ENCODE assay signal across 9 cellular contexts in the genomic region with DNA sequence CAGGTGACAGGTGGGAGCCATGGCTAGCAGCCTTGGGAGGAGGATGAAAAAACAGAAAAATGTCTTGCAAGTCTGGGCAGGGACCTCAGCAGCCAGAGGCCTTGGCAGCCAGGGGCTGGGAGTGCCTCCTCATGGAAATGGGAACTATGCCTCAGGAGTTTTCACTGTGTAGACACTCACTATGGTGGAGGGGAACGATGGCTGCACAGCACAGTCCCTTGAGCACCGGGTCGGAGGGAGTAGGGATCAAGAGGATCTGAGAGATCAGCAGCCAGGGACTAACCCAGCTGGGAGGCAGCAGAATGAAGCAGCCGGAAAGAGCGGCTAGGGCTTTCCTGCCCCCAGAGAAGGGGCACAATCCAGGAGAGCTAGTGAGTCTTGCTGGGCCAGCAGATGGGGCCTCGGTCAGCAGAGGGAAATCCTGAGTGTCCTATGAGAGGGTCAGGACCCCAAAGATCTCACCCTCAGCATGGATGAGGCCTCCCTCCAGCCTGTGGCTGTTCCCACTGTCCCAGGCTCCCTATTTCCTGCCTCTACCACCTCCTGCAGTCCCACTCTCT. TPM values are rescaled to one million over a fixed set of nuclear protein-coding genes. Genes with fewer than 3 reads are reported as not detected.
DNase-seq lines count a peak whose midpoint lies in the region; ATAC-seq and TF ChIP-seq lines count a peak whose summit lies in the region.
"Had no signal": no experiment of that assay in that cellular context is flagged by ENCODE, and none has a peak within 500 bp of the region (broad histone marks: within the 10 kb centered on the region; RNA-seq: fewer than 3 reads in every experiment).

No MANE protein-coding gene starts in this region.

- peak overlapping the region; percentile 72 for H3K27ac Mint-ChIP-seq in T-helper 17 cell

- no peak for TF ChIP-seq CTCF in esophagus squamous epithelium (IDR thresholded peaks at IDR 0.05)
- TF ChIP-seq CTCF in sigmoid colon (IDR thresholded peaks at IDR 0.05) = no peak

- DNase-seq in CD1c-positive myeloid dendritic cell (ENCODE audit: extremely low spot score) = peak; percentile 51
- no peak for DNase-seq in T-helper 17 cell
- DNase-seq in esophagus squamous epithelium (lab: John Stamatoyannopoulos, UW) = no peak
- no peak for DNase-seq in sigmoid colon
- no peak for DNase-seq in DMS79 (lab: John Stamatoyannopoulos, UW)
- DNase-seq in T1000 (lab: John Stamatoyannopoulos, UW) = no peak
- no peak for DNase-seq in activated effector memory CD4-positive, alpha-beta T cell treated with Interleukin-2 at 50 U/mL for 16 hours
- DNase-seq in NCI-H1417 (lab: John Stamatoyannopoulos, UW) = no peak
- DNase-seq: Kasumi-1 had no signal

- H3K27ac ChIP-seq in esophagus squamous epithelium = peak overlapping the region; percentile 81 to 98 (median 96)
- peak overlapping the region; percentile 99 to 100 (median 100) for H3K27ac ChIP-seq in sigmoid colon

- no peaks in the 10 kb centered on the region for H3K27me3 Mint-ChIP-seq in T-helper 17 cell

- H3K4me1 ChIP-seq in esophagus squamous epithelium (peaks cover 47 to 97% (median 69%) of the 10 kb centered on the region in 3 donors), sigmoid colon (peaks cover 0 to 67% (median 60%) of the 10 kb centered on the region in 4 donors)

- H3K36me3 ChIP-seq in esophagus squamous epithelium (no peaks in the 10 kb centered on the region), sigmoid colon (no peaks in the 10 kb centered on the region)

- H3K4me1 Mint-ChIP-seq in T-helper 17 cell = peaks cover 33% of the 10 kb centered on the region

- H3K9me3 ChIP-seq in T-helper 17 cell (ENCODE audit: control insufficient read depth, low read length, poor library complexity, severe bottlenecking) (no peaks in the 10 kb centered on the region), esophagus squamous epithelium (no peaks in the 10 kb centered on the region), sigmoid colon (no peaks in the 10 kb centered on the region)

- intact Hi-C loops in esophagus squamous epithelium (cut with DNase I) (loop anchor here (10.0 kb wide), 1 partner anchor 51 kb away; no protein-coding TSS in a partner anchor), sigmoid colon (cut with DNase I) (loop anchor here (5.0 to 10.0 kb wide), 2 partner anchors 134 to 1059 kb away; a partner anchor contains a TSS)

- no peak overlapping the region for H3K4me3 Mint-ChIP-seq in T-helper 17 cell

- H3K36me3 Mint-ChIP-seq in T-helper 17 cell (ENCODE audit: low read depth) = peaks cover 2% of the 10 kb centered on the region

- 57% methylated on average over 3 to 5 of the region's 6 CpGs for WGBS in esophagus squamous epithelium, 2 donors
- WGBS in sigmoid colon, 2 donors = 74 to 80% methylated on average over 6 of the region's 6 CpGs

- no peaks in the 10 kb centered on the region for H3K27me3 ChIP-seq in esophagus squamous epithelium
- no peaks in the 10 kb centered on the region for H3K27me3 ChIP-seq in sigmoid colon

- TF ChIP-seq POLR2A in esophagus squamous epithelium (IDR thresholded peaks at IDR 0.05) = no peak
- no peak for TF ChIP-seq POLR2A in sigmoid colon (IDR thresholded peaks at IDR 0.05)

- TF ChIP-seq EP300 in sigmoid colon (IDR thresholded peaks at IDR 0.05) = no peak

- ATAC-seq in T-helper 17 cell = no peak

- H3K4me3 ChIP-seq in esophagus squamous epithelium (no peak overlapping the region), sigmoid colon (no peak overlapping the region)

RNA-seq across cellular contexts. Expression of a gene that starts 6.2 kb away (rescaled TPM):
- total RNA-seq in T-helper 17 cell (1,000 to 10,000 TPM; 1,744 to 2,260 TPM), esophagus squamous epithelium (1,000 to 10,000 TPM in 1 of 4 donors, 100 to 1,000 TPM in 3; 716 to 1,904 (median 760) TPM), sigmoid colon (1,000 to 10,000 TPM; 1,709 to 2,375 (median 1,954) TPM)
- polyA plus RNA-seq in sigmoid colon = over 10,000 TPM in 2 of 3 donors, 1,000 to 10,000 TPM in 1; 6,007 to 20,022 (median 13,142) TPM

RNA-seq across cellular contexts. Expression of a gene that starts 23.5 kb away (rescaled TPM):
- total RNA-seq in T-helper 17 cell (under 1 TPM; 0.26 to 0.35 TPM), esophagus squamous epithelium (1 to 10 TPM in 1 of 4 donors, under 1 TPM in 3; 0.08 to 2.7 (median 0.39) TPM), sigmoid colon (1 to 10 TPM in 3 of 4 donors, under 1 TPM in 1; 0.83 to 5.3 (median 3.3) TPM)
- polyA plus RNA-seq in sigmoid colon = 1 to 10 TPM; 3.2 to 9.6 (median 7.6) TPM

RNA-seq across cellular contexts. Expression of a gene that starts 56.3 kb away (rescaled TPM):
- total RNA-seq in T-helper 17 cell (not detected), esophagus squamous epithelium (10 to 100 TPM in 1 of 4 donors, 1 to 10 TPM in 2, under 1 TPM in 1; 0.15 to 10.3 (median 5.0) TPM), sigmoid colon (10 to 100 TPM; 12.1 to 23.7 (median 19.6) TPM)
- polyA plus RNA-seq in sigmoid colon = 10 to 100 TPM in 1 of 3 donors, 1 to 10 TPM in 2; 5.1 to 21.6 (median 7.0) TPM
